In the genomic region with DNA sequence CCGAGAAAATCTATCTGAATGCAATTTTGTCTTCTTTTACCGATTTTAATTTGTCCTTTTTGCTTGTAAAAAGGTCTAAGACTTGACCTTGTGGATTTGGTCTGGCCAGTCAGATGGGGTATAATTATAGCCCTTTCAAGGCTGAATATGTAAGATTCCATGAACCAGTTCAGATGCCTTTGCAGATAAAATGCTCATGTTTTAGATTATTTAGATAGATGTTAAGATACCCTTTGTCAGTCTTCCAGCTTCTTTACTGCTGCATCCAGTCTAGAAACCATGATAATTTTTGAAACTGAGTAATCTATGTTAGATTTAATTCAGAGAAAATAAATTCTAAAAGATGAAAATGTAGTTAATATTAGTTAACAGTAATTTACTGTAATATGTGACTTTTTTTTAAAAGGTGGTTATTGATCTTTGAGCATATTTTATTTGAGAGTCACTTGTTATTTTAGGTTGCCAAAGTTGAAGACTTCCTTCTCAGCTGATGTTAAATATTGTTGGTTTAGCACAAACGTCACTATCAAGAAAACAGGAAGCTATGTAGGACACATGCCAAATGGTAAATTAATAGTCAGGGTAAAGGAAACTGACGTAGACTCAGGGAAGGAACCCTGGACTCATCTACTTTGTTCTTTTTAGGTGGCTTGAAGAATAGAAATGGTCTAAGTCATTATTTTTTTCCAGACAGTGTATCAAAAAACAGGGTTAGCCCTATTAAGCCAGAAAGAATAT, we compare ENCODE assay signal across 8 cellular contexts. TPM values are rescaled to one million over a fixed set of nuclear protein-coding genes. Genes with fewer than 3 reads are reported as not detected.
A peak's percentile ranks its signal among the peaks of the same experiment; 100 is the strongest.
DNase-seq lines count a peak whose midpoint lies in the region; ATAC-seq and TF ChIP-seq lines count a peak whose summit lies in the region.

No MANE protein-coding gene starts in this region.

- no peaks in the 10 kb centered on the region for H3K9me3 ChIP-seq in testis

- TF ChIP-seq CTCF in testis (IDR thresholded peaks at IDR 0.05), result no peak

- no peaks in the 10 kb centered on the region for H3K27me3 ChIP-seq in testis

- peaks cover 14 to 18% of the 10 kb centered on the region in 2 donors for H3K4me1 Mint-ChIP-seq in immature natural killer cell
- H3K4me1 Mint-ChIP-seq in stimulated activated naive CD8-positive, alpha-beta T cell treated with anti-CD3 and anti-CD28 coated beads, Interleukin-15, amount 100 ng/mL, for 72 hours, result peaks cover 24% of the 10 kb centered on the region

- no peaks in the 10 kb centered on the region for H3K27me3 Mint-ChIP-seq in immature natural killer cell (ENCODE audit: low read depth in 3 of 3)
- H3K27me3 Mint-ChIP-seq in stimulated activated naive CD8-positive, alpha-beta T cell treated with anti-CD3 and anti-CD28 coated beads, Interleukin-15, amount 100 ng/mL, for 72 hours, result no peaks in the 10 kb centered on the region

- H3K27ac Mint-ChIP-seq in immature natural killer cell, result peak overlapping the region; percentile 85 to 96 (median 89)
- H3K27ac Mint-ChIP-seq in stimulated activated naive CD8-positive, alpha-beta T cell treated with anti-CD3 and anti-CD28 coated beads, Interleukin-15, amount 100 ng/mL, for 72 hours, result no peak overlapping the region

- no peaks in the 10 kb centered on the region for H3K36me3 ChIP-seq in testis (ENCODE audit: low read depth, missing control alignments)

- H3K4me3 Mint-ChIP-seq in immature natural killer cell, result peak overlapping the region; percentile 4 to 68 (median 66)
- peak overlapping the region; percentile 38 to 46 for H3K4me3 Mint-ChIP-seq in stimulated activated naive CD8-positive, alpha-beta T cell treated with anti-CD3 and anti-CD28 coated beads, Interleukin-15, amount 100 ng/mL, for 72 hours

- no peak for ATAC-seq in stimulated activated naive CD8-positive, alpha-beta T cell treated with anti-CD3 and anti-CD28 coated beads, Interleukin-15, amount 100 ng/mL, for 72 hours

- DNase-seq in NCI-H2227 (lab: John Stamatoyannopoulos, UW; ENCODE audit: unreplicated experiment) (peak; percentile 6), NCI-H2227 treated with DMSO at 0.1 percent for 48 hours (lab: John Stamatoyannopoulos, UW) (no peak), amniotic epithelial cell (ENCODE audit: low read depth) (peak; percentile 70), immature natural killer cell (peak; percentile 65 to 73 (median 67)), NCI-H1694 treated with DMSO at 0.1 percent for 48 hours (lab: John Stamatoyannopoulos, UW) (no peak), OCI-M2 (lab: John Stamatoyannopoulos, UW; ENCODE audit: unreplicated experiment) (no peak), testis (no peak)
- DNase-seq in stimulated activated naive CD8-positive, alpha-beta T cell treated with anti-CD3 and anti-CD28 coated beads, Interleukin-15, amount 100 ng/mL, for 72 hours, result no peak

- intact Hi-C loops in testis (cut with DNase I; ENCODE audit: low total_unique reads), result no loop called here

- TF ChIP-seq POLR2A in testis (IDR thresholded peaks at IDR 0.05), result no peak

- H3K4me1 ChIP-seq in testis, result no peaks in the 10 kb centered on the region

- H3K9me3 Mint-ChIP-seq in immature natural killer cell, result no peaks in the 10 kb centered on the region
- no peaks in the 10 kb centered on the region for H3K9me3 Mint-ChIP-seq in stimulated activated naive CD8-positive, alpha-beta T cell treated with anti-CD3 and anti-CD28 coated beads, Interleukin-15, amount 100 ng/mL, for 72 hours

- H3K4me3 ChIP-seq in testis, result no peak overlapping the region

- 39 to 48% methylated on average over 4 of the region's 4 CpGs for WGBS in testis, 2 donors

- peak overlapping the region in 1 of 2 donors; percentile 31 for H3K27ac ChIP-seq in testis

- no peaks in the 10 kb centered on the region for H3K36me3 Mint-ChIP-seq in immature natural killer cell

RNA-seq across cellular contexts. Expression of gene BABAM2, which starts 29.8 kb away (rescaled TPM):
- polyA plus RNA-seq in immature natural killer cell (10 to 100 TPM; 52.4 to 89.2 (median 74.1) TPM), testis (ENCODE audit: insufficient read depth, low read depth, low replicate concordance) (70.6 TPM)
- total RNA-seq in testis, result 10 to 100 TPM; 49.2 to 59.1 TPM

RNA-seq across cellular contexts. Expression of gene RBKS, which starts 30.1 kb away (rescaled TPM):
- polyA plus RNA-seq in immature natural killer cell (1 to 10 TPM; 1.3 to 3.4 (median 2.9) TPM), testis (ENCODE audit: insufficient read depth, low read depth, low replicate concordance) (18.4 TPM)
- 1 to 10 TPM; 6.1 to 6.3 TPM for total RNA-seq in testis

Comparison
In these comparisons a context has a peak if more than half of its experiments do, and no peak if none do; other contexts are left out.
1. DNase-seq: peak in NCI-H2227 (single experiment), amniotic epithelial cell (single experiment) and immature natural killer cell (3 of 3); none in NCI-H2227 treated with DMSO at 0.1 percent for 48 hours (single experiment), stimulated activated naive CD8-positive, alpha-beta T cell treated with anti-CD3 and anti-CD28 coated beads, Interleukin-15, amount 100 ng/mL, for 72 hours (0 of 2), NCI-H1694 treated with DMSO at 0.1 percent for 48 hours (single experiment), OCI-M2 (single experiment) and testis (single experiment).
2. H3K27ac Mint-ChIP-seq: peak in immature natural killer cell (6 of 6); none in stimulated activated naive CD8-positive, alpha-beta T cell treated with anti-CD3 and anti-CD28 coated beads, Interleukin-15, amount 100 ng/mL, for 72 hours (0 of 2).